ENCODE assay signal across 1 cellular context in the genomic region with DNA sequence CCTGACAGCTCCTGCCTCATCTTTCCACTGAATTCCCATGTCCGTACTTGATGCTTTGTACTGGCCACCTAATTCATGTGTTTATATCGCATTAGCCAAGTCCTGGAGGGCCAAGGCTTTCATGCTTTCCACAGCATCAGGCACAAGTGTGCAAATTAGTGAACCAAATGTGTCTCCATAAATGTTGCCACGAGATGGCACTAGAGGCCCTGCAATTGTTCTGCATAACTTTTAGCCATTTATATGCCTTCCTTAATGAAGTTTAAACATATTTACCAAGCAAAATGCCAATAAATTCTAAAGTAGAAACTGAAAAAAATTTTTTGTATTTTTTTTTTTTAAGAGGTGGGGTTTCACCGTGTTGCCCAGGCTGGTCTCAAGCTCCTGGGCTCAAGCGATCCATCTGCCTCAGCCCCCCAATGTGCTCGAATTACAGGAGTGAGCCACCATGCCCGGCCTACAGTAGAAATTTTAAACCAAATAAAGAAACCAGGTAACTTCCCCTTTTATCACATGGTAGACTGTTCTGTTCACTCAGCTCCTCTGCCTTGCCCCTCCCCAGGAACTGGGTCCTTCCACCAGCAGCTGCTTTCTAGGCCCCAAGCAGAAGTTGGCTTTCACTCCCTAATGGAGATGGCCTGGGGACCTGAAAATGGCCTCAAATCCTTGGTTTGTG.
TF ChIP-seq lines count a peak whose summit lies in the region.

No MANE protein-coding gene starts in this region.

TF ChIP-seq in HepG2, 621 proteins besides CTCF, POLR2A, EP300 and RAD21:
- TF ChIP-seq STAG1 (CRISPR knock-in tag; IDR thresholded peaks at IDR 0.05) = peak; percentile 67
- TF ChIP-seq ZNF556 (CRISPR knock-in tag; IDR thresholded peaks at IDR 0.05; ENCODE audit: borderline replicate concordance) = no peak
- no peak for TF ChIP-seq FIP1L1 (IDR thresholded peaks at IDR 0.05; ENCODE audit: borderline replicate concordance, insufficient read depth, low read depth, low read length)
- no peak for TF ChIP-seq AFF4 (CRISPR knock-in tag; IDR thresholded peaks at IDR 0.05)
- TF ChIP-seq SMC3 (IDR thresholded peaks at IDR 0.05; ENCODE audit: low read length) = peak; percentile 50
- TF ChIP-seq, protein P1, sequence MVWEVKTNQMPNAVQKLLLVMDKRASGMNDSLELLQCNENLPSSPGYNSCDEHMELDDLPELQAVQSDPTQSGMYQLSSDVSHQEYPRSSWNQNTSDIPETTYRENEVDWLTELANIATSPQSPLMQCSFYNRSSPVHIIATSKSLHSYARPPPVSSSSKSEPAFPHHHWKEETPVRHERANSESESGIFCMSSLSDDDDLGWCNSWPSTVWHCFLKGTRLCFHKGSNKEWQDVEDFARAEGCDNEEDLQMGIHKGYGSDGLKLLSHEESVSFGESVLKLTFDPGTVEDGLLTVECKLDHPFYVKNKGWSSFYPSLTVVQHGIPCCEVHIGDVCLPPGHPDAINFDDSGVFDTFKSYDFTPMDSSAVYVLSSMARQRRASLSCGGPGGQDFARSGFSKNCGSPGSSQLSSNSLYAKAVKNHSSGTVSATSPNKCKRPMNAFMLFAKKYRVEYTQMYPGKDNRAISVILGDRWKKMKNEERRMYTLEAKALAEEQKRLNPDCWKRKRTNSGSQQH (CRISPR knock-in tag; IDR thresholded peaks at IDR 0.05; ENCODE audit: low read depth) = no peak
